8 cellular contexts compared by ENCODE assay signal in the genomic region with DNA sequence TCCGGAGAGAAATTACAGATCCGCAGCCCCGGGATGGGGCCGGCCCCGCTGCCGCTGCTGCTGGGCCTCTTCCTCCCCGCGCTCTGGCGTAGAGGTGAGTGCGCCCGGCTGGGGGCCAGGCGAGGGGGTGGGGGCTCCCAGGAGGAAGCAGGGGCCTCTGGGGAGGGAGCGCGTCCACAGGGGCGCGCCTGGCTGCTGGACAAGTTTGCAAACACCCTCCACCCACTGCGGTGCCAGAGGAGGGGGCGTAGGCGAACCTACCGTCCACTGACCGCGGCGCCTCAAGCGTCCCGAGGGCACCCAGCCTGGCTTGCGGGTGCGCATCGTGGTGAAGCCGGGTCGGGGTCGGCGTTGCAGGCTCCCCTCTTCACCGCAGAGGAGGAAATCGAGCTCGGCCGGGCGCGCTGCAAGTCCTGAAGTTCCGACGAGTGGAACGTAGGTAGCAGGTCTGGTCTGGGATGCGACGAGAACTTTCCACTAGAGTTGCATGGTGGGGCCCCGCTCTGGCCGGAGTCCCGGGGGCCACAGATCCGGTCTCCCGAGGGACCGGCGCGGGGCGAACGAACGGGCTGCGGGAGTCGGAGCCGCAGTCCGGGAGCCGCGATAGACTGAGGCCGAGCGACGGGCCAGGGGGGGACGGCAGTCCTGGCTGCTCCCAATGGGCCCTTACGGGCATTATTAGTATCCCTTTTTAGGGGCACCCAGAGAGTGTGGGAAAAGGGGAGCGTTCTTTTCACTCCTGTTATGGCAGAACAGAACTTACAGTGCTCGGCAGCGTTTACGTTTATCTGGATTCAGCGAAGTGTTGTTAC. TPM values are rescaled to one million over a fixed set of nuclear protein-coding genes. Genes with fewer than 3 reads are reported as not detected.
DNase-seq lines count a peak whose midpoint lies in the region; TF ChIP-seq lines count a peak whose summit lies in the region.

No MANE protein-coding gene starts in this region.

- peak overlapping the region; percentile 84 for H3K4me3 ChIP-seq in H7 (ENCODE audit: insufficient read depth, low read depth, low read length)
- H3K4me3 ChIP-seq in epithelial cell of proximal tubule (ENCODE audit: low read depth, low read length), result peak overlapping the region; percentile 86

- H3K9me3 Mint-ChIP-seq in nephron progenitor cell, result no peaks in the 10 kb centered on the region

- TF ChIP-seq CTCF in C4-2B (conservative IDR thresholded peaks at IDR 0.05) (no peak), epithelial cell of proximal tubule (conservative IDR thresholded peaks at IDR 0.05; ENCODE audit: low read depth, low read length) (no peak), nephron progenitor cell (IDR thresholded peaks at IDR 0.05) (no peak)

- H3K4me1 Mint-ChIP-seq in nephron progenitor cell, result peaks cover 27% of the 10 kb centered on the region

- peak; percentile 70 for DNase-seq in H7
- DNase-seq in activated CD4-positive, alpha-beta T cell treated with anti-CD3 and anti-CD28 coated beads, Interleukin-2, amount 50 U/mL, for 1 hour, result peak; percentile 9
- DNase-seq in epithelial cell of proximal tubule (ENCODE audit: low read depth), result no peak
- no peak for DNase-seq in nephron progenitor cell
- DNase-seq in H4 (ENCODE audit: low spot score), result no peak
- DNase-seq in 8988T, result no peak
- DNase-seq in HPDE6-E6E7 (ENCODE audit: extremely low spot score), result no peak

- no peaks in the 10 kb centered on the region for H3K36me3 Mint-ChIP-seq in nephron progenitor cell (ENCODE audit: low read depth)

- peak overlapping the region; percentile 44 for H3K27ac ChIP-seq in C4-2B

- peak overlapping the region; percentile 84 for H3K4me3 Mint-ChIP-seq in nephron progenitor cell

- peaks cover 14% of the 10 kb centered on the region for H3K27me3 ChIP-seq in H7 (ENCODE audit: control insufficient read depth, insufficient read depth, low read length)

- no peak overlapping the region for H3K27ac Mint-ChIP-seq in nephron progenitor cell

- peaks cover 31% of the 10 kb centered on the region for H3K27me3 Mint-ChIP-seq in nephron progenitor cell (ENCODE audit: low read depth, poor library complexity)

- no peaks in the 10 kb centered on the region for H3K36me3 ChIP-seq in H7 (replicated peaks; ENCODE audit: control insufficient read depth, insufficient read depth, low read length)

RNA-seq across cellular contexts. Expression of a gene that starts 0.5 kb away (rescaled TPM):
- total RNA-seq in H7 (2014; rRNA removed; shearing (Covaris generic)), result 8.3 and 8.7 TPM in 2 replicates
- total RNA-seq in epithelial cell of proximal tubule, result 4.3 and 8.7 TPM in 2 replicates
- total RNA-seq in H4 (2014; rRNA removed; shearing (Covaris generic)), result 0.25 and 0.62 TPM in 2 replicates

RNA-seq across cellular contexts. Expression of a gene that starts 14.9 kb away (rescaled TPM):
- total RNA-seq in H7 (2014; rRNA removed; shearing (Covaris generic)), result 76.0 and 117 TPM in 2 replicates
- 49.2 and 53.8 TPM in 2 replicates for total RNA-seq in epithelial cell of proximal tubule
- total RNA-seq in H4 (2014; rRNA removed; shearing (Covaris generic)), result 36.4 and 44.8 TPM in 2 replicates

Comparison
In these comparisons a context has a peak if more than half of its experiments do, and no peak if none do; other contexts are left out.
1. DNase-seq: peak in H7 (single experiment) and activated CD4-positive, alpha-beta T cell treated with anti-CD3 and anti-CD28 coated beads, Interleukin-2, amount 50 U/mL, for 1 hour (single experiment); none in epithelial cell of proximal tubule (single experiment), nephron progenitor cell (single experiment), H4 (single experiment), 8988T (single experiment) and HPDE6-E6E7 (single experiment).